ENCODE assay signal across 10 cellular contexts in the genomic region with DNA sequence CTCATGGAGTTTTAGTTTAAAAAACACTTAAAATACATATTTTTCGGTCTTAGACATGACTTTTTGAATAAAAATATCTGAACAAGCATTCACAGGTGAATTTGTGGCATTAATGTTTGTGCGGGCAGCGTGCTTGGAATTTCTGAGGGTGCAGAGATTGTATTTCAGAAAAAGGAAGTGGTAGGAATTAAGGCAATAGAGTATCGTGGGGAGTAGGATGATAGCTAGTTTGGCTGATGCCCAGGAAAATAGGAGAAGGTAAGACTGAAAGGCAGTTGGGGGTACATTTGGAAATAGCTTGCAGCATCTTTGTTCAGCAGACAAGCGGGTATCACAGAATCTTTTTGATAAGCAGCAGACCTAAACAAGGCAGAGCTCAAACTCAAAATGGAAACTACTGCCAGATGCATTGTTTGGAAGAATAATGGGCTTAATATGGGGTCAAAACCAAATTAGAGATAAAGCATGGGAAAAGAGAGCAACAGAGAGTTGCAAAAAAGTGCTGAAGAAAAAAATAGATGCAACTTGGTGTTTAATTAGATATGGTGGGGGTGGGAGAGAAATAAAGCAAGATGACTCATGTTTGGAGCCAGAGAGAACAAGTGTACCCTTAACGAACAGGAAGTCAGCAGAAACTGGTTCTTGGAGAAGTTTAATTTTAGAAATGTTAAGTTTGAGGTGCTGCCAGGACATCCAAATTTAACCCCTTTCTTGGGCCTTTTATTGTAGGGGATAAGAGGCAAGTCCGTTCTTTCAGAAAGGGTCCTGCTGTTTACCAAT.
DNase-seq lines count a peak whose midpoint lies in the region; ATAC-seq and TF ChIP-seq lines count a peak whose summit lies in the region.
"Had no signal": no experiment of that assay in that cellular context is flagged by ENCODE, and none has a peak within 500 bp of the region (broad histone marks: within the 10 kb centered on the region; RNA-seq: fewer than 3 reads in every experiment).

No MANE protein-coding gene starts in this region.

- H3K27ac ChIP-seq in caudate nucleus (ENCODE audit: low read depth, low read length) (peak overlapping the region; percentile 46), mesodermal cell (ENCODE audit: low read depth, low read length, severe bottlenecking) (peak overlapping the region; percentile 74)

- WGBS in mesodermal cell (ENCODE audit: insufficient coverage in 2 of 2), 2 experiments: 92 to 93% methylated on average over 5 to 6 of the region's 7 CpGs

- H3K9me3 ChIP-seq in mesodermal cell (ENCODE audit: control insufficient read depth, low read length): no peaks in the 10 kb centered on the region

- TF ChIP-seq POLR2A in erythroblast (IDR thresholded peaks at IDR 0.05; ENCODE audit: low read length): no peak

- peak; percentile 35 for DNase-seq in Ammon's horn (ENCODE audit: low spot score)
- DNase-seq in M059J (ENCODE audit: low read depth): peak; percentile 63
- no peak for DNase-seq in caudate nucleus (lab: John Stamatoyannopoulos, UW)
- DNase-seq in erythroblast (lab: John Stamatoyannopoulos, UW): no peak
- no peak for DNase-seq in epidermal melanocyte (ENCODE audit: insufficient read length, low spot score)
- no peak for DNase-seq in activated T-cell treated with anti-CD3 and anti-CD28 coated beads, Interleukin-2, amount 50 U/mL, for 1 hour
- DNase-seq: activated B cell treated with CpG ODN at 0.5 μM for 24 hours, activated gamma-delta T cell had no signal

- ATAC-seq in HG03520 (IDR thresholded peaks at IDR 0.05; ENCODE audit: unreplicated experiment): no peak

- H3K4me1 ChIP-seq in mesodermal cell (ENCODE audit: control insufficient read depth, insufficient read depth, low read length, poor library complexity, severe bottlenecking): peaks cover 4% of the 10 kb centered on the region

- H3K36me3 ChIP-seq in mesodermal cell (ENCODE audit: control insufficient read depth, insufficient read depth, low read length): no peaks in the 10 kb centered on the region

- no peak overlapping the region for H3K4me3 ChIP-seq in mesodermal cell (ENCODE audit: extremely low read depth, insufficient read depth, low read length, poor library complexity, severe bottlenecking)

Comparison
In these comparisons a context has a peak if more than half of its experiments do, and no peak if none do; other contexts are left out.
1. DNase-seq: peak in Ammon's horn (single experiment) and M059J (single experiment); none in caudate nucleus (0 of 61), erythroblast (0 of 2), epidermal melanocyte (single experiment) and activated T-cell treated with anti-CD3 and anti-CD28 coated beads, Interleukin-2, amount 50 U/mL, for 1 hour (single experiment).